21 cellular contexts compared by ENCODE assay signal in genomic region chrX:9824554-9824953, GRCh38. TPM values are rescaled to one million over a fixed set of nuclear protein-coding genes. Genes with fewer than 3 reads are reported as not detected.
DNase-seq lines count a peak whose midpoint lies in the region; ATAC-seq, FAIRE-seq and TF ChIP-seq lines count a peak whose summit lies in the region.
"Had no signal": no experiment of that assay in that cellular context is flagged by ENCODE, and none has a peak within 500 bp of the region (broad histone marks: within the 10 kb centered on the region; RNA-seq: fewer than 3 reads in every experiment).

No MANE protein-coding gene starts in this region.

- no peaks in the 10 kb centered on the region for H3K27me3 ChIP-seq in HUES48 (ENCODE audit: control insufficient read depth, insufficient read depth, low read length)
- H3K27me3 ChIP-seq in endothelial cell of umbilical vein (ENCODE audit: control insufficient read depth in 2 of 2, insufficient read depth in 2 of 2, low read length in 2 of 2), result no peaks in the 10 kb centered on the region
- H3K27me3 ChIP-seq in CD4-positive, alpha-beta memory T cell (ENCODE audit: insufficient read depth, low read length), result no peaks in the 10 kb centered on the region
- H3K27me3 ChIP-seq: BE2C had no signal

- intact Hi-C loops in endothelial cell of umbilical vein (cut with micrococcal nuclease), result no loop called here
- intact Hi-C loops in CD4-positive, alpha-beta memory T cell (cut with micrococcal nuclease), result no loop called here

- peak overlapping the region; percentile 93 for H3K27ac Mint-ChIP-seq in mesothelial cell of epicardium
- no peak overlapping the region for H3K27ac Mint-ChIP-seq in CD4-positive, alpha-beta memory T cell

- POLR2A ChIA-PET in endothelial cell of umbilical vein (lab: Charles Lee), result no interaction called here
- POLR2A ChIA-PET in CD4-positive, alpha-beta memory T cell (lab: Charles Lee; ENCODE audit: partially characterized antibody), result no interaction called here

- H3K9me1 ChIP-seq in endothelial cell of umbilical vein (replicated peaks; ENCODE audit: control insufficient read depth, extremely low read depth, insufficient read depth, low read length), result no peaks in the 10 kb centered on the region

- DNase-seq in ELF-1 (ENCODE audit: low read depth, low spot score), result peak; percentile 74
- DNase-seq in endothelial cell of umbilical vein (ENCODE audit: low read depth, low spot score), result no peak
- DNase-seq in mesothelial cell of epicardium (ENCODE audit: low spot score in 2 of 2, unreplicated experiment in 2 of 2), result no peak
- no peak for DNase-seq in activated gamma-delta T cell treated with Interleukin-2 at 50 U/mL for 16 hours
- DNase-seq in CD4-positive, alpha-beta memory T cell, result no peak
- DNase-seq: BE2C, COR-L47, DMS79, HCEC 1CT, NCI-H1105, NCI-H146, NCI-H2029, NCI-H226, NCI-H510A treated with DMSO at 0.1 percent for 48 hours, NCI-H748 treated with DMSO at 0.1 percent for 48 hours had no signal

- no peaks in the 10 kb centered on the region for H3K36me3 ChIP-seq in HUES48 (ENCODE audit: control insufficient read depth, insufficient read depth, low read length)
- no peaks in the 10 kb centered on the region for H3K36me3 ChIP-seq in endothelial cell of umbilical vein (ENCODE audit: control insufficient read depth in 2 of 2, extremely low read depth in 1 of 2, insufficient read depth in 2 of 2, low read length in 2 of 2)
- H3K36me3 ChIP-seq in CD4-positive, alpha-beta memory T cell (ENCODE audit: insufficient read depth, low read length), result no peaks in the 10 kb centered on the region
- H3K36me3 ChIP-seq: BE2C had no signal

- H3K9me3 Mint-ChIP-seq in mesothelial cell of epicardium, result peaks cover 4% of the 10 kb centered on the region
- H3K9me3 Mint-ChIP-seq in CD4-positive, alpha-beta memory T cell, result peaks cover 0 to 1% (median 0%) of the 10 kb centered on the region in 8 donors

- no peaks in the 10 kb centered on the region for H3K27me3 Mint-ChIP-seq in mesothelial cell of epicardium (ENCODE audit: low read depth)
- peaks cover under 1 to 2% of the 10 kb centered on the region in 2 donors for H3K27me3 Mint-ChIP-seq in CD4-positive, alpha-beta memory T cell

- H3K9ac ChIP-seq in HUES48 (ENCODE audit: low read depth, low read length), result no peak overlapping the region
- H3K9ac ChIP-seq in endothelial cell of umbilical vein (replicated peaks; ENCODE audit: extremely low read depth, insufficient read depth, low read length), result no peak overlapping the region

- no TSS peak for BruUV-seq in endothelial cell of umbilical vein (replicated peaks; lab: Mats Ljungman, UMichigan)

- no peak overlapping the region for H3K4me3 Mint-ChIP-seq in mesothelial cell of epicardium
- H3K4me3 Mint-ChIP-seq in CD4-positive, alpha-beta memory T cell, result no peak overlapping the region
- H3K4me3 Mint-ChIP-seq: IgD-negative memory B cell had no signal

- no peak for ATAC-seq in HG02852 (IDR thresholded peaks at IDR 0.05; ENCODE audit: unreplicated experiment)
- ATAC-seq in GM21390 (IDR thresholded peaks at IDR 0.05; ENCODE audit: unreplicated experiment), result no peak
- ATAC-seq: Panc1 had no signal

- H3K27ac ChIP-seq in HUES48 (ENCODE audit: low read depth, low read length), result peak overlapping the region; percentile 5
- H3K27ac ChIP-seq in endothelial cell of umbilical vein (ENCODE audit: insufficient read depth, low read depth, low read length), result no peak overlapping the region
- no peak overlapping the region for H3K27ac ChIP-seq in CD4-positive, alpha-beta memory T cell (ENCODE audit: low read depth, low read length)

- no peaks in the 10 kb centered on the region for H3K9me3 ChIP-seq in HUES48 (ENCODE audit: control insufficient read depth, insufficient read depth, low read length)
- no peaks in the 10 kb centered on the region for H3K9me3 ChIP-seq in endothelial cell of umbilical vein (replicated peaks; ENCODE audit: control insufficient read depth, insufficient read depth, low read length)
- no peaks in the 10 kb centered on the region for H3K9me3 ChIP-seq in CD4-positive, alpha-beta memory T cell (ENCODE audit: control insufficient read depth in 1 of 2, low read length in 2 of 2)
- H3K9me3 ChIP-seq: BE2C had no signal

- no peak overlapping the region for H2AFZ ChIP-seq in endothelial cell of umbilical vein (ENCODE audit: low read depth, low read length)

- TF ChIP-seq CTCF in endothelial cell of umbilical vein (IDR thresholded peaks at IDR 0.05; ENCODE audit: extremely low read depth in 1 of 2, insufficient read depth in 1 of 2, low read depth in 1 of 2, low read length in 2 of 2) (no peak), mesothelial cell of epicardium (IDR thresholded peaks at IDR 0.05; ENCODE audit: unreplicated experiment) (no peak)

- no peaks in the 10 kb centered on the region for H4K20me1 ChIP-seq in endothelial cell of umbilical vein (replicated peaks; ENCODE audit: control insufficient read depth, extremely low read depth, insufficient read depth, low read length)

- peak; percentile 28 for FAIRE-seq in endothelial cell of umbilical vein (lab: Jason Lieb, UNC)
- FAIRE-seq: A204.1 had no signal

- CTCF ChIA-PET in endothelial cell of umbilical vein (lab: Charles Lee), result no interaction called here
- CTCF ChIA-PET in CD4-positive, alpha-beta memory T cell (lab: Charles Lee; ENCODE audit: partially characterized antibody), result no interaction called here

- peaks cover under 1% of the 10 kb centered on the region for H3K36me3 Mint-ChIP-seq in mesothelial cell of epicardium
- no peaks in the 10 kb centered on the region for H3K36me3 Mint-ChIP-seq in CD4-positive, alpha-beta memory T cell

- H3K4me2 ChIP-seq in endothelial cell of umbilical vein (ENCODE audit: insufficient read depth, low read length), result peak overlapping the region; percentile 36

- TF ChIP-seq POLR2A in endothelial cell of umbilical vein (IDR thresholded peaks at IDR 0.05; ENCODE audit: low read depth, low read length), result no peak

- no peaks in the 10 kb centered on the region for H3K79me2 ChIP-seq in endothelial cell of umbilical vein (ENCODE audit: control insufficient read depth, insufficient read depth, low read length)

- H3K4me3 ChIP-seq in HUES48 (ENCODE audit: low read depth, low read length) (no peak overlapping the region), endothelial cell of umbilical vein (replicated peaks in 1 of 3; ENCODE audit: insufficient read depth in 1 of 3, low read depth in 1 of 3, low read length in 3 of 3) (no peak overlapping the region)
- no peak overlapping the region for H3K4me3 ChIP-seq in CD4-positive, alpha-beta memory T cell (ENCODE audit: low read length in 2 of 2)

- H3K4me1 ChIP-seq in HUES48 (ENCODE audit: control insufficient read depth, insufficient read depth, low read length) (peaks cover 44% of the 10 kb centered on the region), endothelial cell of umbilical vein (ENCODE audit: control insufficient read depth, extremely low read depth, insufficient read depth, low read length) (peaks cover 6% of the 10 kb centered on the region)
- H3K4me1 ChIP-seq in CD4-positive, alpha-beta memory T cell (ENCODE audit: insufficient read depth, low read length), result no peaks in the 10 kb centered on the region
- H3K4me1 ChIP-seq: BE2C had no signal

- dilution Hi-C loops in endothelial cell of umbilical vein (cut with MboI; ENCODE audit: extremely low pct_ligation_motif_present, low sequenced_read_pairs), result no loop called here

- H3K4me1 Mint-ChIP-seq in mesothelial cell of epicardium, result peaks cover 15% of the 10 kb centered on the region
- no peaks in the 10 kb centered on the region for H3K4me1 Mint-ChIP-seq in CD4-positive, alpha-beta memory T cell
- H3K4me1 Mint-ChIP-seq: IgD-negative memory B cell had no signal

TF ChIP-seq in endothelial cell of umbilical vein, 7 proteins besides CTCF, POLR2A, EP300 and RAD21:
- TF ChIP-seq MYC (IDR thresholded peaks at IDR 0.05; ENCODE audit: low read depth, low read length) (no peak), MAX (IDR thresholded peaks at IDR 0.05; ENCODE audit: insufficient read depth, insufficient read length) (no peak), JUN (IDR thresholded peaks at IDR 0.05; ENCODE audit: borderline replicate concordance, insufficient read depth, insufficient read length, low read depth) (no peak), EZH2 (IDR thresholded peaks at IDR 0.05; ENCODE audit: borderline replicate concordance, low read depth, low read length, severe bottlenecking) (no peak), GATA2 (IDR thresholded peaks at IDR 0.05; ENCODE audit: insufficient read depth, insufficient read length, low read depth, low read length) (no peak), FOS (IDR thresholded peaks at IDR 0.05; ENCODE audit: borderline replicate concordance, insufficient read depth, low read length) (no peak), POLR2AphosphoS5 (IDR thresholded peaks at IDR 0.05; ENCODE audit: insufficient read depth, low read depth, low read length) (no peak)

RNA-seq across cellular contexts. Expression of gene SHROOM2, which starts 38.3 kb away (rescaled TPM):
- total RNA-seq in endothelial cell of umbilical vein (10.4 and 11.8 TPM in 2 replicates), mesothelial cell of epicardium (12.5 to 13.5 TPM (median 13.3 TPM) in 3 replicates)
- polyA plus RNA-seq in endothelial cell of umbilical vein, result 3.7 and 3.8 TPM in 2 replicates
- 4.0 and 4.2 TPM in 2 replicates for polyA plus RNA-seq in endothelial cell of umbilical vein (2011; cell fraction: cytosol; rRNA removed)
- 8.2 and 9.5 TPM in 2 replicates for polyA plus RNA-seq in endothelial cell of umbilical vein (2011; cell fraction: nucleus; rRNA removed)
- 7.1 and 7.9 TPM in 2 replicates for polyA plus RNA-seq in endothelial cell of umbilical vein (2012)
- 6.6 and 6.9 TPM in 2 replicates for polyA minus RNA-seq in endothelial cell of umbilical vein
- not detected for polyA minus RNA-seq in endothelial cell of umbilical vein (2011; cell fraction: cytosol; rRNA and poly(A)+ RNA removed)
- polyA minus RNA-seq in endothelial cell of umbilical vein (2011; cell fraction: nucleus; rRNA and poly(A)+ RNA removed), result 9.2 and 10.8 TPM in 2 replicates
- total RNA-seq in CD4-positive, alpha-beta memory T cell, result not detected
- polyA plus RNA-seq in CD4-positive, alpha-beta memory T cell, result not detected
- polyA plus RNA-seq: IgD-negative memory B cell had no signal

RNA-seq across cellular contexts. Expression of gene GPR143, which starts 58.9 kb away (rescaled TPM):
- total RNA-seq in endothelial cell of umbilical vein (9.3 and 9.7 TPM in 2 replicates), mesothelial cell of epicardium (6.4 to 7.7 TPM (median 7.3 TPM) in 3 replicates)
- polyA plus RNA-seq in endothelial cell of umbilical vein, result 17.7 TPM in 2 replicates
- 10.7 and 11.1 TPM in 2 replicates for polyA plus RNA-seq in endothelial cell of umbilical vein (2011; cell fraction: cytosol; rRNA removed)
- 9.2 and 9.5 TPM in 2 replicates for polyA plus RNA-seq in endothelial cell of umbilical vein (2011; cell fraction: nucleus; rRNA removed)
- 24.0 and 53.7 TPM in 2 replicates for polyA plus RNA-seq in endothelial cell of umbilical vein (2012)
- polyA minus RNA-seq in endothelial cell of umbilical vein, result 14.8 and 31.4 TPM in 2 replicates
- not detected for polyA minus RNA-seq in endothelial cell of umbilical vein (2011; cell fraction: cytosol; rRNA and poly(A)+ RNA removed)
- 4.6 and 5.7 TPM in 2 replicates for polyA minus RNA-seq in endothelial cell of umbilical vein (2011; cell fraction: nucleus; rRNA and poly(A)+ RNA removed)
- total RNA-seq in CD4-positive, alpha-beta memory T cell, result not detected
- under 1 TPM; 0.10 to 0.21 TPM for polyA plus RNA-seq in CD4-positive, alpha-beta memory T cell

Comparison
In these comparisons a context has a peak if more than half of its experiments do, and no peak if none do; other contexts are left out.
1. RNA of gene SHROOM2, which starts 38.3 kb away (total RNA-seq): 12.5 to 13.5 TPM in mesothelial cell of epicardium and 10.4 to 11.8 TPM in endothelial cell of umbilical vein; not detected in CD4-positive, alpha-beta memory T cell; every median in the first group is over 10 times any median in the second.